1 cellular context compared by ENCODE assay signal in the genomic region with DNA sequence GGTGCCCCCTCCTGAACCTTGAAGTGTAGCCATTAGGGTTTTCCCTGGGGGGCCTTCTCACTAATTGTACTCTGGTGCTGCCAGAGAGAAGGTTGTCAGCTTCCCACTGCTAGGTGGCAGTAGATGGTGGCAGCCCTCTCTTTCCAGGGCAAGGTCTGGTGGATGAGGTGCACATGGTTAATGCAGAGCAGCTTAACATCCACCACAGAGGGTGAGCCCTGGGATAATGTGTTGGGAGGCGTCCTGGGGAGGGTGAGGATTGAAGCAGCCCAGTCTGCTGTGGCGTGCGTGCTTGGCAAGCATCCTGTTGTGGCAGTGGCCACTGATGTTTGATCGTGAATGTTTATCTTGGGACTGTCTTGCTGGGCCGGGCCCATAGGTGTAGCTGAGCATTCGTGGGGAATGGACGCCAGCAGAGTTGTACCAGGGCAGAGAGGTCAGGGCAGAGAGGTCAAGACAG.
TF ChIP-seq lines count a peak whose summit lies in the region.

No MANE protein-coding gene starts in this region.

TF ChIP-seq in H1, 55 proteins besides CTCF, POLR2A, EP300 and RAD21:
- TF ChIP-seq, protein P1, sequence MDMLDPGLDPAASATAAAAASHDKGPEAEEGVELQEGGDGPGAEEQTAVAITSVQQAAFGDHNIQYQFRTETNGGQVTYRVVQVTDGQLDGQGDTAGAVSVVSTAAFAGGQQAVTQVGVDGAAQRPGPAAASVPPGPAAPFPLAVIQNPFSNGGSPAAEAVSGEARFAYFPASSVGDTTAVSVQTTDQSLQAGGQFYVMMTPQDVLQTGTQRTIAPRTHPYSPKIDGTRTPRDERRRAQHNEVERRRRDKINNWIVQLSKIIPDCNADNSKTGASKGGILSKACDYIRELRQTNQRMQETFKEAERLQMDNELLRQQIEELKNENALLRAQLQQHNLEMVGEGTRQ (IDR thresholded peaks at IDR 0.05; ENCODE audit: low read length) = no peak
- TF ChIP-seq BRCA1 (IDR thresholded peaks at IDR 0.05; ENCODE audit: low read depth, low read length) = no peak
- TF ChIP-seq, protein P2, sequence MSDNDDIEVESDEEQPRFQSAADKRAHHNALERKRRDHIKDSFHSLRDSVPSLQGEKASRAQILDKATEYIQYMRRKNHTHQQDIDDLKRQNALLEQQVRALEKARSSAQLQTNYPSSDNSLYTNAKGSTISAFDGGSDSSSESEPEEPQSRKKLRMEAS (IDR thresholded peaks at IDR 0.05) = no peak
- TF ChIP-seq TCF12 (IDR thresholded peaks at IDR 0.05; ENCODE audit: low read depth, low read length) = no peak
- no peak for TF ChIP-seq EGR1 (IDR thresholded peaks at IDR 0.05; ENCODE audit: borderline replicate concordance, low read depth, low read length)
- TF ChIP-seq HDAC6 (IDR thresholded peaks at IDR 0.05; ENCODE audit: low read depth, low read length) = no peak
- no peak for TF ChIP-seq SAP30 (IDR thresholded peaks at IDR 0.05; ENCODE audit: insufficient read depth, insufficient replicate concordance, low read length)
